ENCODE assay signal across 23 cellular contexts in genomic region chr4:82496349-82496748, GRCh38.
DNase-seq lines count a peak whose midpoint lies in the region; ATAC-seq, FAIRE-seq and TF ChIP-seq lines count a peak whose summit lies in the region.
"Had no signal": no experiment of that assay in that cellular context is flagged by ENCODE, and none has a peak within 500 bp of the region (broad histone marks: within the 10 kb centered on the region; RNA-seq: fewer than 3 reads in every experiment).

No MANE protein-coding gene starts in this region.

- H3K27me3 Mint-ChIP-seq in neural progenitor cell (ENCODE audit: insufficient read depth, low read depth), result no peaks in the 10 kb centered on the region
- no peaks in the 10 kb centered on the region for H3K27me3 Mint-ChIP-seq in stimulated activated naive B cell treated with anti-CD40 and anti-IgM and Interleukin-4, amounts not matched to agents 10 μg/mL and 1 μg/mL and 100 μg/mL, for 72 hours
- H3K27me3 Mint-ChIP-seq: B cell; CD4-positive, alpha-beta T cell had no signal

- H3K36me3 Mint-ChIP-seq in neural progenitor cell, result no peaks in the 10 kb centered on the region
- H3K36me3 Mint-ChIP-seq in stimulated activated naive B cell treated with anti-CD40 and anti-IgM and Interleukin-4, amounts not matched to agents 10 μg/mL and 1 μg/mL and 100 μg/mL, for 72 hours, result peaks cover 3 to 19% of the 10 kb centered on the region in 2 donors
- H3K36me3 Mint-ChIP-seq: CD8-positive, alpha-beta T cell had no signal

- H3K27ac Mint-ChIP-seq in neural progenitor cell, result no peak overlapping the region
- H3K27ac Mint-ChIP-seq in stimulated activated naive B cell treated with anti-CD40 and anti-IgM and Interleukin-4, amounts not matched to agents 10 μg/mL and 1 μg/mL and 100 μg/mL, for 72 hours, result peak overlapping the region; percentile 16
- H3K27ac Mint-ChIP-seq: B cell; CD4-positive, alpha-beta T cell; CD8-positive, alpha-beta T cell had no signal

- H3K4me2 ChIP-seq in neural progenitor cell, result no peak overlapping the region
- H3K4me2 ChIP-seq: A549 had no signal

- TF ChIP-seq POLR2A in GM12891 (IDR thresholded peaks at IDR 0.05; ENCODE audit: low read depth, low read length), result no peak

- intact Hi-C loops in left ventricle myocardium superior (cut with micrococcal nuclease) (no loop called here), left cardiac atrium (cut with DNase I) (no loop called here)

- H3K27me3 ChIP-seq in bronchial epithelial cell (ENCODE audit: control insufficient read depth, insufficient read depth, low read length) (no peaks in the 10 kb centered on the region), neural progenitor cell (no peaks in the 10 kb centered on the region)
- H3K27me3 ChIP-seq: BLaER1 treated with 17β-estradiol and CSF1 and Interleukin-3, amounts not matched to agents 10 nM and 100 nM had no signal

- H3K4me3 Mint-ChIP-seq in neural progenitor cell, result no peak overlapping the region
- no peak overlapping the region for H3K4me3 Mint-ChIP-seq in stimulated activated naive B cell treated with anti-CD40 and anti-IgM and Interleukin-4, amounts not matched to agents 10 μg/mL and 1 μg/mL and 100 μg/mL, for 72 hours
- H3K4me3 Mint-ChIP-seq: B cell; CD4-positive, alpha-beta T cell; CD8-positive, alpha-beta T cell had no signal

- H3K9ac ChIP-seq in neural progenitor cell, result peak overlapping the region; percentile 38
- H3K9ac ChIP-seq: BLaER1 treated with 17β-estradiol and CSF1 and Interleukin-3, amounts not matched to agents 10 nM and 100 nM had no signal

- no peak overlapping the region for H3K27ac ChIP-seq in neural progenitor cell
- H3K27ac ChIP-seq: 22Rv1; A549; BLaER1 treated with 17β-estradiol and CSF1 and Interleukin-3, amounts not matched to agents 10 nM and 100 nM; C4-2B had no signal

- no peak for DNase-seq in left ventricle myocardium superior
- DNase-seq in left cardiac atrium, result no peak
- no peak for DNase-seq in bronchial epithelial cell (ENCODE audit: low read depth)
- no peak for DNase-seq in neural progenitor cell (ENCODE audit: low spot score)
- DNase-seq in stimulated activated naive B cell treated with anti-CD40 and anti-IgM and Interleukin-4, amounts not matched to agents 10 μg/mL and 1 μg/mL and 100 μg/mL, for 72 hours, result no peak
- DNase-seq in frontal cortex (ENCODE audit: low spot score in 2 of 2), result no peak
- DNase-seq in GM12891 (ENCODE audit: insufficient read length, low spot score), result no peak
- DNase-seq: AML-193; Caco-2; Calu3; CD4-positive, alpha-beta T cell; CD8-positive, alpha-beta T cell; DMS79 treated with DMSO at 0.1 percent for 48 hours; GF-D8 had no signal

- no peaks in the 10 kb centered on the region for H4K20me1 ChIP-seq in neural progenitor cell (ENCODE audit: low read depth)
- H4K20me1 ChIP-seq: BLaER1 treated with 17β-estradiol and CSF1 and Interleukin-3, amounts not matched to agents 10 nM and 100 nM had no signal

- no peaks in the 10 kb centered on the region for H3K36me3 ChIP-seq in bronchial epithelial cell (ENCODE audit: control insufficient read depth, insufficient read depth, low read length)
- H3K36me3 ChIP-seq in neural progenitor cell, result no peaks in the 10 kb centered on the region
- H3K36me3 ChIP-seq: BLaER1 treated with 17β-estradiol and CSF1 and Interleukin-3, amounts not matched to agents 10 nM and 100 nM had no signal

- no peaks in the 10 kb centered on the region for H3K79me2 ChIP-seq in neural progenitor cell (ENCODE audit: low read depth)

- H3K9me3 ChIP-seq in neural progenitor cell (ENCODE audit: low read depth), result no peaks in the 10 kb centered on the region
- H3K9me3 ChIP-seq: A549; BLaER1 treated with 17β-estradiol and CSF1 and Interleukin-3, amounts not matched to agents 10 nM and 100 nM; Caco-2 had no signal

- no peak for TF ChIP-seq CTCF in bronchial epithelial cell (IDR thresholded peaks at IDR 0.05; ENCODE audit: insufficient read depth, low read length, severe bottlenecking)
- TF ChIP-seq CTCF in neural progenitor cell (IDR thresholded peaks at IDR 0.05), result no peak

- peak; percentile 36 for FAIRE-seq in bronchial epithelial cell (lab: Jason Lieb, UNC)
- FAIRE-seq in frontal cortex (lab: Jason Lieb, UNC), result no peak
- no peak for FAIRE-seq in GM12891 (lab: Jason Lieb, UNC)
- FAIRE-seq: A549, D721Med, GM12892, GM19239 had no signal

- no peak overlapping the region for H3K4me3 ChIP-seq in bronchial epithelial cell (ENCODE audit: low read depth, low read length)
- H3K4me3 ChIP-seq in neural progenitor cell, result no peak overlapping the region
- H3K4me3 ChIP-seq: A549; BLaER1 treated with 17β-estradiol and CSF1 and Interleukin-3, amounts not matched to agents 10 nM and 100 nM had no signal

- no peaks in the 10 kb centered on the region for H3K9me3 Mint-ChIP-seq in neural progenitor cell
- H3K9me3 Mint-ChIP-seq in stimulated activated naive B cell treated with anti-CD40 and anti-IgM and Interleukin-4, amounts not matched to agents 10 μg/mL and 1 μg/mL and 100 μg/mL, for 72 hours, result no peaks in the 10 kb centered on the region
- H3K9me3 Mint-ChIP-seq: CD4-positive, alpha-beta T cell; CD8-positive, alpha-beta T cell had no signal

- H3K4me1 Mint-ChIP-seq in neural progenitor cell, result peaks cover 18% of the 10 kb centered on the region
- peaks cover 0 to 3% of the 10 kb centered on the region in 2 donors for H3K4me1 Mint-ChIP-seq in stimulated activated naive B cell treated with anti-CD40 and anti-IgM and Interleukin-4, amounts not matched to agents 10 μg/mL and 1 μg/mL and 100 μg/mL, for 72 hours
- H3K4me1 Mint-ChIP-seq: B cell had no signal

- peaks cover 6% of the 10 kb centered on the region for H3K4me1 ChIP-seq in neural progenitor cell
- H3K4me1 ChIP-seq: A549, Caco-2 had no signal

- H2AFZ ChIP-seq in neural progenitor cell (replicated peaks), result no peak overlapping the region

- ATAC-seq in left ventricle myocardium superior (peak; percentile 56), left cardiac atrium (no peak), HG02840 (IDR thresholded peaks at IDR 0.05; ENCODE audit: low FRiP score, unreplicated experiment) (no peak)
- no peak for ATAC-seq in stimulated activated naive B cell treated with anti-CD40 and anti-IgM and Interleukin-4, amounts not matched to agents 10 μg/mL and 1 μg/mL and 100 μg/mL, for 72 hours (replicated peaks)
- ATAC-seq: A549; CD8-positive, alpha-beta T cell had no signal

- no peaks in the 10 kb centered on the region for H3F3A ChIP-seq in neural progenitor cell (ENCODE audit: low read depth)

TF ChIP-seq in GM12891, 5 proteins besides CTCF, POLR2A, EP300 and RAD21:
- TF ChIP-seq POU2F2 (IDR thresholded peaks at IDR 0.05; ENCODE audit: low read depth, low read length) (no peak), TAF1 (IDR thresholded peaks at IDR 0.05; ENCODE audit: low read depth, low read length) (no peak), POLR2AphosphoS5 (IDR thresholded peaks at IDR 0.05; ENCODE audit: low read depth, low read length) (no peak), PAX5 (IDR thresholded peaks at IDR 0.05; ENCODE audit: insufficient read depth, low read length, severe bottlenecking) (no peak), SPI1 (IDR thresholded peaks at IDR 0.05; ENCODE audit: low read depth, low read length) (no peak)
